Comparison of ENCODE assay signal across 18 cellular contexts in the genomic region with DNA sequence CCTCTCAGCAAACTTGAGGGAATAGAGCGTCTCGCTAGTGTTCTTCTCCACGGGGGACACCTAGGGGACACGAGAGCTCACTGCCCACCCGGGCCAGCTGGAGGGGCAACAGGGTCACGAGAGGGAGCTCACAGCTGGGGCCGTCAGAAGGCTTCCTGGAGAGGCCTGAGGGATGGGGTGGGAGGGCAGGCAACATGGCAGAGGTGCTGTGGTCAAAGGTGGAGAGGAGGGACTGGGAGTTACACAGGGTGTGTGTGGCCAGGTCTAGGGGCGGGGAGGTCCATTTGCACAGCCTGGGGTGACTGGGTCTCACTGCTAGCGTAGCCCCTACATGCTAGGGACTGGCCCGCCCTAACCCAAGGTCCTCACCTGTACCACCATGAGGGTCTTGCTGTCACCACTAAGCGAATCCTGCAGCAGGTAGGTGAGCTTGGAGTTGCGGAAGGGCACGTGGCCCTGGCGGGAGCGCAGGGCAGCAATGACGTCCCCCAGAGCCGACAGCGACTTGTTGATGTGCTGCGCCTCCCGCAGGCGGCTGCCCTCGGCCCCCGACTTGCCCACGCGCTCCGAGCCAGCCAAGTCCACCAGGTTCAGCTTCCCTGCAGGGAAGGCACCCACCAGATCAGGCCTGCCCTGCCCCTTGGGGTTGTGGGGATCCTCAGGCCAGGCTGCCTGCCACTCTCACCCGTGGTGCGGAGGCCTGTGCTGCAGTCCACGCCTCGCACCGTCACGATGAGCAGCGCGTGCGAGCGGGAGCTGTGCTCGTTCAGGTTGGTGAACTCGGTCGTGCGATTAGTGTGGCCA.
"Had no signal": no experiment of that assay in that cellular context is flagged by ENCODE, and none has a peak within 500 bp of the region (broad histone marks: within the 10 kb centered on the region; RNA-seq: fewer than 3 reads in every experiment).

No MANE protein-coding gene starts in this region.

- H3K27ac ChIP-seq: sigmoid colon had no signal

- H3K4me1 Mint-ChIP-seq: activated naive CD8-positive, alpha-beta T cell treated with anti-CD3 and anti-CD28 coated beads, Interleukin-2, amount 10 ng/mL, durations not matched to agents 7 days and 5 days had no signal

- DNase-seq: activated CD4-positive, alpha-beta memory T cell treated with anti-CD3 and anti-CD28 coated beads for 36 hours; activated CD4-positive, alpha-beta T cell treated with anti-CD3 and anti-CD28 coated beads for 1 hour; activated gamma-delta T cell; activated naive CD8-positive, alpha-beta T cell treated with anti-CD3 and anti-CD28 coated beads, Interleukin-2, amount 10 ng/mL, durations not matched to agents 7 days and 5 days; activated T-cell treated with anti-CD3 and anti-CD28 coated beads, Interleukin-2, amount 50 U/mL, for 4 hours; foreskin melanocyte; head of caudate nucleus; islet precursor cell; sigmoid colon; stimulated activated CD4-positive, alpha-beta T cell treated with anti-CD3 and anti-CD28 coated beads, Interleukin-12 subunit alpha, Interleukin-12 subunit beta, amount 100 ng/mL, for 4 hours; stimulated activated naive CD4-positive, alpha-beta T cell; substantia nigra; SW 1271 had no signal

- H3K4me1 ChIP-seq: breast epithelium had no signal

- H3K9me3 ChIP-seq: breast epithelium, sigmoid colon, upper lobe of left lung had no signal

- H3K4me3 Mint-ChIP-seq: activated CD4-positive, alpha-beta memory T cell treated with anti-CD3 and anti-CD28 coated beads for 36 hours; activated naive CD8-positive, alpha-beta T cell treated with anti-CD3 and anti-CD28 coated beads, Interleukin-2, amount 10 ng/mL, durations not matched to agents 7 days and 5 days; activated T-cell treated with anti-CD3 and anti-CD28 coated beads, Interleukin-2, amount 50 U/mL, for 4 hours; mesothelial cell of epicardium; T-helper 2 cell treated with Interferon-gamma antibody and Interleukin-4, amounts not matched to agents 5 μg/mL and 100 μg/mL, for 36 hours had no signal

- H3K36me3 Mint-ChIP-seq: activated naive CD8-positive, alpha-beta T cell treated with anti-CD3 and anti-CD28 coated beads, Interleukin-2, amount 10 ng/mL, durations not matched to agents 7 days and 5 days had no signal

- H3K27me3 Mint-ChIP-seq: activated CD4-positive, alpha-beta memory T cell treated with anti-CD3 and anti-CD28 coated beads for 36 hours; activated naive CD8-positive, alpha-beta T cell treated with anti-CD3 and anti-CD28 coated beads, Interleukin-2, amount 10 ng/mL, durations not matched to agents 7 days and 5 days; progenitor cell of endocrine pancreas had no signal

- H3K36me3 ChIP-seq: breast epithelium had no signal

- H3K27ac Mint-ChIP-seq: activated CD4-positive, alpha-beta memory T cell treated with anti-CD3 and anti-CD28 coated beads for 36 hours; activated naive CD8-positive, alpha-beta T cell treated with anti-CD3 and anti-CD28 coated beads, Interleukin-2, amount 10 ng/mL, durations not matched to agents 7 days and 5 days; progenitor cell of endocrine pancreas; T-helper 2 cell treated with Interferon-gamma antibody and Interleukin-4, amounts not matched to agents 5 μg/mL and 100 μg/mL, for 36 hours had no signal

- ATAC-seq: activated T-cell treated with anti-CD3 and anti-CD28 coated beads, Interleukin-2, amount 50 U/mL, for 4 hours had no signal

- H3K9me3 Mint-ChIP-seq: activated CD4-positive, alpha-beta memory T cell treated with anti-CD3 and anti-CD28 coated beads for 36 hours; activated naive CD8-positive, alpha-beta T cell treated with anti-CD3 and anti-CD28 coated beads, Interleukin-2, amount 10 ng/mL, durations not matched to agents 7 days and 5 days; activated T-cell treated with anti-CD3 and anti-CD28 coated beads, Interleukin-2, amount 50 U/mL, for 4 hours; mesothelial cell of epicardium; T-helper 2 cell treated with Interferon-gamma antibody and Interleukin-4, amounts not matched to agents 5 μg/mL and 100 μg/mL, for 36 hours had no signal

- H3K27me3 ChIP-seq: breast epithelium, sigmoid colon, upper lobe of left lung had no signal

- H3K4me3 ChIP-seq: breast epithelium, sigmoid colon, upper lobe of left lung had no signal
